In genomic region chr7:158602905-158603772, GRCh38 we compare ENCODE assay signal across 13 cellular contexts. TPM values are rescaled to one million over a fixed set of nuclear protein-coding genes. Genes with fewer than 3 reads are reported as not detected.
A peak's percentile ranks its signal among the peaks of the same experiment; 100 is the strongest.
DNase-seq lines count a peak whose midpoint lies in the region; ATAC-seq and TF ChIP-seq lines count a peak whose summit lies in the region.
"Had no signal": no experiment of that assay in that cellular context is flagged by ENCODE, and none has a peak within 500 bp of the region (broad histone marks: within the 10 kb centered on the region; RNA-seq: fewer than 3 reads in every experiment).

No MANE protein-coding gene starts in this region.

- H3K36me3 ChIP-seq in breast epithelium (no peaks in the 10 kb centered on the region), neuronal stem cell (replicated peaks in 1 of 2; ENCODE audit: control insufficient read depth in 2 of 2, insufficient read depth in 2 of 2, low read length in 2 of 2) (peaks cover 8 to 29% of the 10 kb centered on the region in 2 donors)
- H3K36me3 ChIP-seq: thyroid gland had no signal

- no peaks in the 10 kb centered on the region for H3K4me1 Mint-ChIP-seq in MCF 10A (ENCODE audit: insufficient read depth, unreplicated experiment)
- no peaks in the 10 kb centered on the region for H3K4me1 Mint-ChIP-seq in stimulated activated naive CD8-positive, alpha-beta T cell treated with anti-CD3 and anti-CD28 coated beads, Interleukin-15, amount 100 ng/mL, for 72 hours
- no peaks in the 10 kb centered on the region for H3K4me1 Mint-ChIP-seq in activated T-helper 1 cell treated with anti-CD3 and anti-CD28 coated beads, Interleukin-12 subunit alpha, Interleukin-12 subunit beta, Interleukin-2, Interleukin-4 antibody, amounts not matched to agents 30 ng/mL and 10 ng/mL and 1 ng/mL, durations not matched to agents 14 hours and 24 hours and 36 hours (ENCODE audit: low read depth)
- H3K4me1 Mint-ChIP-seq: activated naive CD4-positive, alpha-beta T cell treated with anti-CD3 and anti-CD28 coated beads, Interleukin-2, amount 50 U/mL, for 24 hours had no signal

- CTCF ChIA-PET in MCF 10A (lab: Yijun Ruan, JAX), result no interaction called here

- no peak overlapping the region for H4K8ac ChIP-seq in neuronal stem cell (ENCODE audit: low read depth, low read length)

- no peak overlapping the region for H3K27ac ChIP-seq in breast epithelium
- H3K27ac ChIP-seq in neuronal stem cell (replicated peaks; ENCODE audit: low read length), result no peak overlapping the region
- H3K27ac ChIP-seq: thyroid gland had no signal

- TF ChIP-seq CTCF in MCF 10A (IDR thresholded peaks at IDR 0.05; ENCODE audit: unreplicated experiment) (no peak), breast epithelium (IDR thresholded peaks at IDR 0.05) (no peak)

- intact Hi-C loops in MCF 10A (cut with micrococcal nuclease) (no loop called here), breast epithelium (cut with DNase I; ENCODE audit: low total_unique reads) (no loop called here)
- intact Hi-C loops in activated T-helper 1 cell treated with anti-CD3 and anti-CD28 coated beads, Interleukin-12 subunit alpha, Interleukin-12 subunit beta, Interleukin-2, Interleukin-4 antibody, amounts not matched to agents 30 ng/mL and 10 ng/mL and 1 ng/mL, durations not matched to agents 14 hours and 24 hours and 36 hours (cut with micrococcal nuclease), result no loop called here

- H3K4me3 ChIP-seq in breast epithelium (no peak overlapping the region), neuronal stem cell (ENCODE audit: low read length in 2 of 2) (no peak overlapping the region)
- H3K4me3 ChIP-seq: thyroid gland had no signal

- H2AFZ ChIP-seq in neuronal stem cell (ENCODE audit: low read length), result no peak overlapping the region

- no peaks in the 10 kb centered on the region for H3K27me3 ChIP-seq in breast epithelium
- no peaks in the 10 kb centered on the region for H3K27me3 ChIP-seq in neuronal stem cell (ENCODE audit: control insufficient read depth in 3 of 3, insufficient read depth in 3 of 3, low read depth in 1 of 3, low read length in 3 of 3)
- H3K27me3 ChIP-seq: thyroid gland had no signal

- H3K27ac Mint-ChIP-seq in MCF 10A (ENCODE audit: low read depth, unreplicated experiment), result no peak overlapping the region
- H3K27ac Mint-ChIP-seq in stimulated activated naive CD8-positive, alpha-beta T cell treated with anti-CD3 and anti-CD28 coated beads, Interleukin-15, amount 100 ng/mL, for 72 hours, result no peak overlapping the region
- H3K27ac Mint-ChIP-seq in activated T-helper 1 cell treated with anti-CD3 and anti-CD28 coated beads, Interleukin-12 subunit alpha, Interleukin-12 subunit beta, Interleukin-2, Interleukin-4 antibody, amounts not matched to agents 30 ng/mL and 10 ng/mL and 1 ng/mL, durations not matched to agents 14 hours and 24 hours and 36 hours, result no peak overlapping the region
- H3K27ac Mint-ChIP-seq: activated naive CD4-positive, alpha-beta T cell treated with anti-CD3 and anti-CD28 coated beads, Interleukin-2, amount 50 U/mL, for 24 hours had no signal

- H2AK5ac ChIP-seq in neuronal stem cell (ENCODE audit: low read depth, low read length), result no peak overlapping the region

- no peak for TF ChIP-seq POLR2A in breast epithelium (IDR thresholded peaks at IDR 0.05)

- no peak overlapping the region for H3K18ac ChIP-seq in neuronal stem cell (ENCODE audit: low read length)

- WGBS in neuronal stem cell (ENCODE audit: extremely low coverage in 2 of 2, insufficient read length in 2 of 2, insufficient replicate concordance in 1 of 2), 2 donors, result no CpG with 5 or more reads among the region's 22 CpGs

- ATAC-seq in HG02798 (IDR thresholded peaks at IDR 0.05; ENCODE audit: poor library complexity, unreplicated experiment), result peak; percentile 70
- ATAC-seq in stimulated activated naive CD8-positive, alpha-beta T cell treated with anti-CD3 and anti-CD28 coated beads, Interleukin-15, amount 100 ng/mL, for 72 hours, result peak; percentile 46

- H3K4me3 Mint-ChIP-seq in MCF 10A (ENCODE audit: unreplicated experiment), result no peak overlapping the region
- H3K4me3 Mint-ChIP-seq in stimulated activated naive CD8-positive, alpha-beta T cell treated with anti-CD3 and anti-CD28 coated beads, Interleukin-15, amount 100 ng/mL, for 72 hours, result no peak overlapping the region
- no peak overlapping the region for H3K4me3 Mint-ChIP-seq in activated T-helper 1 cell treated with anti-CD3 and anti-CD28 coated beads, Interleukin-12 subunit alpha, Interleukin-12 subunit beta, Interleukin-2, Interleukin-4 antibody, amounts not matched to agents 30 ng/mL and 10 ng/mL and 1 ng/mL, durations not matched to agents 14 hours and 24 hours and 36 hours
- H3K4me3 Mint-ChIP-seq: activated naive CD4-positive, alpha-beta T cell treated with anti-CD3 and anti-CD28 coated beads, Interleukin-2, amount 50 U/mL, for 24 hours had no signal

- H2BK12ac ChIP-seq in neuronal stem cell (ENCODE audit: low read length), result no peak overlapping the region

- no peak overlapping the region for H3K23ac ChIP-seq in neuronal stem cell (ENCODE audit: low read depth, low read length, poor library complexity)

- H3K79me1 ChIP-seq in neuronal stem cell (ENCODE audit: low read depth, low read length), result no peaks in the 10 kb centered on the region

- no peak overlapping the region for H3K14ac ChIP-seq in neuronal stem cell (ENCODE audit: low read length)

- no peak overlapping the region for H2BK15ac ChIP-seq in neuronal stem cell (ENCODE audit: low read length)

- H3K27me3 Mint-ChIP-seq in MCF 10A (ENCODE audit: insufficient read depth, unreplicated experiment), result no peaks in the 10 kb centered on the region
- no peaks in the 10 kb centered on the region for H3K27me3 Mint-ChIP-seq in stimulated activated naive CD8-positive, alpha-beta T cell treated with anti-CD3 and anti-CD28 coated beads, Interleukin-15, amount 100 ng/mL, for 72 hours
- H3K27me3 Mint-ChIP-seq in activated T-helper 1 cell treated with anti-CD3 and anti-CD28 coated beads, Interleukin-12 subunit alpha, Interleukin-12 subunit beta, Interleukin-2, Interleukin-4 antibody, amounts not matched to agents 30 ng/mL and 10 ng/mL and 1 ng/mL, durations not matched to agents 14 hours and 24 hours and 36 hours (ENCODE audit: insufficient read depth), result no peaks in the 10 kb centered on the region
- H3K27me3 Mint-ChIP-seq: activated naive CD4-positive, alpha-beta T cell treated with anti-CD3 and anti-CD28 coated beads, Interleukin-2, amount 50 U/mL, for 24 hours had no signal

- H3K9me3 ChIP-seq in breast epithelium, result no peaks in the 10 kb centered on the region
- H3K9me3 ChIP-seq in neuronal stem cell (replicated peaks in 1 of 2; ENCODE audit: control insufficient read depth in 2 of 2, insufficient read depth in 1 of 2, low read depth in 1 of 2, low read length in 2 of 2), result no peaks in the 10 kb centered on the region
- H3K9me3 ChIP-seq: thyroid gland had no signal

- DNase-seq in MCF 10A (ENCODE audit: unreplicated experiment) (peak; percentile 33), breast epithelium (ENCODE audit: low spot score in 2 of 2) (no peak), RPMI7951 (ENCODE audit: low read depth) (peak; percentile 28), C1 segment of cervical spinal cord (lab: John Stamatoyannopoulos, UW) (no peak), neuronal stem cell (ENCODE audit: low spot score) (no peak)
- DNase-seq in stimulated activated naive CD8-positive, alpha-beta T cell treated with anti-CD3 and anti-CD28 coated beads, Interleukin-15, amount 100 ng/mL, for 72 hours, result no peak
- no peak for DNase-seq in activated T-helper 1 cell treated with anti-CD3 and anti-CD28 coated beads, Interleukin-12 subunit alpha, Interleukin-12 subunit beta, Interleukin-2, Interleukin-4 antibody, amounts not matched to agents 30 ng/mL and 10 ng/mL and 1 ng/mL, durations not matched to agents 14 hours and 24 hours and 36 hours (ENCODE audit: low spot score)
- DNase-seq: midbrain, NCI-H187, retina, thyroid gland had no signal

- no peaks in the 10 kb centered on the region for H3K9me3 Mint-ChIP-seq in MCF 10A (ENCODE audit: unreplicated experiment)
- no peaks in the 10 kb centered on the region for H3K9me3 Mint-ChIP-seq in stimulated activated naive CD8-positive, alpha-beta T cell treated with anti-CD3 and anti-CD28 coated beads, Interleukin-15, amount 100 ng/mL, for 72 hours
- no peaks in the 10 kb centered on the region for H3K9me3 Mint-ChIP-seq in activated T-helper 1 cell treated with anti-CD3 and anti-CD28 coated beads, Interleukin-12 subunit alpha, Interleukin-12 subunit beta, Interleukin-2, Interleukin-4 antibody, amounts not matched to agents 30 ng/mL and 10 ng/mL and 1 ng/mL, durations not matched to agents 14 hours and 24 hours and 36 hours
- H3K9me3 Mint-ChIP-seq: activated naive CD4-positive, alpha-beta T cell treated with anti-CD3 and anti-CD28 coated beads, Interleukin-2, amount 50 U/mL, for 24 hours had no signal

- no peak overlapping the region for H2BK120ac ChIP-seq in neuronal stem cell (ENCODE audit: low read depth, low read length)

- H3K4me2 ChIP-seq in neuronal stem cell (ENCODE audit: insufficient read depth, low read length, poor library complexity, severe bottlenecking), result no peak overlapping the region

- peaks cover 13% of the 10 kb centered on the region for H3K36me3 Mint-ChIP-seq in MCF 10A (ENCODE audit: insufficient read depth, unreplicated experiment)
- peaks cover 3% of the 10 kb centered on the region for H3K36me3 Mint-ChIP-seq in activated T-helper 1 cell treated with anti-CD3 and anti-CD28 coated beads, Interleukin-12 subunit alpha, Interleukin-12 subunit beta, Interleukin-2, Interleukin-4 antibody, amounts not matched to agents 30 ng/mL and 10 ng/mL and 1 ng/mL, durations not matched to agents 14 hours and 24 hours and 36 hours (ENCODE audit: low read depth)

- H3K9ac ChIP-seq in neuronal stem cell (ENCODE audit: low read depth, low read length, poor library complexity), result no peak overlapping the region

- H3K4me1 ChIP-seq in breast epithelium (no peaks in the 10 kb centered on the region), neuronal stem cell (ENCODE audit: control insufficient read depth in 2 of 2, insufficient read depth in 1 of 2, low read depth in 1 of 2, low read length in 2 of 2) (no peaks in the 10 kb centered on the region)
- H3K4me1 ChIP-seq: thyroid gland had no signal

- no peak overlapping the region for H2BK5ac ChIP-seq in neuronal stem cell (ENCODE audit: low read length)

- BruUV-seq in MCF 10A (replicated peaks; lab: Mats Ljungman, UMichigan), result no TSS peak

- no peak overlapping the region for H4K91ac ChIP-seq in neuronal stem cell (ENCODE audit: low read depth, low read length, poor library complexity)

- POLR2A ChIA-PET in MCF 10A (lab: Yijun Ruan, JAX), result no interaction called here

- no peak overlapping the region for H3K4ac ChIP-seq in neuronal stem cell (ENCODE audit: low read length)

RNA-seq across cellular contexts. Expression of gene PTPRN2, which starts 15.5 kb away (rescaled TPM):
- 4.0 and 4.5 TPM in 2 replicates for total RNA-seq in MCF 10A (2022)
- total RNA-seq in breast epithelium, result 1 to 10 TPM; 1.6 to 2.2 (median 2.2) TPM
- total RNA-seq in RPMI7951 (2014; rRNA removed; shearing (Covaris generic)), result 6.8 and 9.0 TPM in 2 replicates
- total RNA-seq in activated T-helper 1 cell treated with anti-CD3 and anti-CD28 coated beads, Interleukin-12 subunit alpha, Interleukin-12 subunit beta, Interleukin-2, Interleukin-4 antibody, amounts not matched to agents 30 ng/mL and 10 ng/mL and 1 ng/mL, durations not matched to agents 14 hours and 24 hours and 36 hours, result 0.41 and 0.47 TPM in 2 replicates
- polyA plus RNA-seq in neuronal stem cell (2013, experiment 1 of 2), result 19.0 TPM
- 20.3 TPM for polyA plus RNA-seq in neuronal stem cell (2013, experiment 2 of 2)

Comparison
In these comparisons a context has a peak if more than half of its experiments do, and no peak if none do; other contexts are left out.
1. DNase-seq: peak in MCF 10A (single experiment) and RPMI7951 (single experiment); none in breast epithelium (0 of 2), stimulated activated naive CD8-positive, alpha-beta T cell treated with anti-CD3 and anti-CD28 coated beads, Interleukin-15, amount 100 ng/mL, for 72 hours (0 of 2), C1 segment of cervical spinal cord (0 of 14), activated T-helper 1 cell treated with anti-CD3 and anti-CD28 coated beads, Interleukin-12 subunit alpha, Interleukin-12 subunit beta, Interleukin-2, Interleukin-4 antibody, amounts not matched to agents 30 ng/mL and 10 ng/mL and 1 ng/mL, durations not matched to agents 14 hours and 24 hours and 36 hours (single experiment) and neuronal stem cell (single experiment).